In genomic region chr7:44490351-44491200, GRCh38 we compare ENCODE assay signal across 1 cellular context.
TF ChIP-seq lines count a peak whose summit lies in the region.

Gene NUDCD3 (minus strand): TSS chr7:44490658. CDS start chr7:44490600, 58 bp downstream.

TF ChIP-seq in HepG2, 621 proteins besides CTCF, POLR2A, EP300 and RAD21 (continued from another document):
- TF ChIP-seq ZNF142 (CRISPR knock-in tag; IDR thresholded peaks at IDR 0.05) (peak; percentile 98), ZNF549 (CRISPR knock-in tag; IDR thresholded peaks at IDR 0.05) (no peak), HINFP (CRISPR knock-in tag; IDR thresholded peaks at IDR 0.05; ENCODE audit: low read depth) (peak; percentile 99), JUND (CRISPR knock-in tag; IDR thresholded peaks at IDR 0.05) (0 out of 2 replicates have a peak, but pooled peaks have one; percentile 34), NFYB (CRISPR knock-in tag; IDR thresholded peaks at IDR 0.05) (peak; percentile 64; the same call in 1 of the 2 replicates), MED13 (CRISPR knock-in tag; IDR thresholded peaks at IDR 0.05) (peak; percentile 78; the same call in 1 of the 2 replicates), TBX2 (CRISPR knock-in tag; IDR thresholded peaks at IDR 0.05; ENCODE audit: borderline replicate concordance) (peak; percentile 73; the same call in 1 of the 2 replicates), ZNF446 (CRISPR knock-in tag; IDR thresholded peaks at IDR 0.05) (peak; percentile 86), NR3C1 (CRISPR knock-in tag; IDR thresholded peaks at IDR 0.05) (no peak), ARID5B (CRISPR knock-in tag; IDR thresholded peaks at IDR 0.05) (peak; percentile 74), RBFOX2 (IDR thresholded peaks at IDR 0.05; ENCODE audit: low read depth, low read length) (peak; percentile 94), ZNF589 (CRISPR knock-in tag; conservative IDR thresholded peaks at IDR 0.05) (peak; percentile 19; the same call in 1 of the 2 replicates), ZFP62 (CRISPR knock-in tag; IDR thresholded peaks at IDR 0.05) (no peak), NFRKB (IDR thresholded peaks at IDR 0.05) (peak; percentile 50; the same call in 1 of the 2 replicates), ZSCAN12 (CRISPR knock-in tag; IDR thresholded peaks at IDR 0.05) (no peak), ZNF709 (CRISPR knock-in tag; IDR thresholded peaks at IDR 0.05) (peak; percentile 69; the same call in 1 of the 2 replicates), MLX (CRISPR knock-in tag; IDR thresholded peaks at IDR 0.05) (peak; percentile 27), ZNF280D (CRISPR knock-in tag; IDR thresholded peaks at IDR 0.05) (peak; percentile 55; the same call in 1 of the 2 replicates)
TF ChIP-seq in HepG2: peak in this region for 291.
